Comparison of ENCODE assay signal across 10 cellular contexts in the genomic region with DNA sequence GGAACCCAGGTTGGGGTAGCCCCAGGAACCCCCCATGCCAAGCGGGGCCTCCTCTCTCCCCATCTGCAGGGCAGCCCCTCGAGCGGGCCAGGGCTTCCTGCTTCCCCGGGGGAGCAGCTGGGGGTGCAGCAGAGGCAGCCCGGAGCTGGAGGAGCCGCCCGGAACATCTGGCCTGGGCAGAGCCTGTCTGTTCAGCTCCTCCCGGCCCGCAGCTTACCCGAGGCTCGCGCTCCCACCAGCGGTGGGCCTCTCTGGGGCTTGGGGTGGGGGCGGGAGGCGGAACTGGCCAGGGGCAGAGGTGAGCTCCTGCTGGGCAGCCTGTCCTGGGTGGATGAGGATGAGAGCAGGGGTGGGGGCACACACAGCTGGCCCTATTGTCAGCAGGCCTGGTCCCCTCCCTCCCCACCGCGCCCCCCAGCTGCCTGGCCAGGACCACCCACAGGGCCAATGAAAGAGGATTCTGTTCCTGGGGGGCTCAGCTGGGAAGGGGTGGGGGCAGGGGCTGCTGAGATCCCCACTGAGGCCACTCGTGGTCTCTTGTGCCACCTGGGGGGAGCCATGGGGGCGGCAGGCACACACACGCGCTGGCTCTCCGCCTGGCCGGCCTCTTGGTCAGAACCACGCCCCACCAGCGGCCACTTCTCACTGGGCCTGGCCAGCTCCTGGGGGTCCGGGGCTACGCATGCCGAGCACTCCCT. TPM values are rescaled to one million over a fixed set of nuclear protein-coding genes. Genes with fewer than 3 reads are reported as not detected.
A peak's percentile ranks its signal among the peaks of the same experiment; 100 is the strongest.
DNase-seq lines count a peak whose midpoint lies in the region; ATAC-seq and TF ChIP-seq lines count a peak whose summit lies in the region.
"Had no signal": no experiment of that assay in that cellular context is flagged by ENCODE, and none has a peak within 500 bp of the region (broad histone marks: within the 10 kb centered on the region; RNA-seq: fewer than 3 reads in every experiment).

No MANE protein-coding gene starts in this region.

- H3K9me3 Mint-ChIP-seq in HFFc6 (no peaks in the 10 kb centered on the region), endothelial cell (ENCODE audit: unreplicated experiment) (no peaks in the 10 kb centered on the region)
- H3K9me3 Mint-ChIP-seq: activated CD4-positive, alpha-beta memory T cell treated with anti-CD3 and anti-CD28 coated beads, Interleukin-2, amount 10 ng/mL, durations not matched to agents 7 days and 5 days had no signal

- H3K27ac ChIP-seq in foreskin keratinocyte = no peak overlapping the region
- no peak overlapping the region for H3K27ac ChIP-seq in testis
- H3K27ac ChIP-seq: KMS-11 had no signal

- intact Hi-C loops in testis (cut with DNase I; ENCODE audit: low total_unique reads) = no loop called here

- H3K27me3 Mint-ChIP-seq in HFFc6 (ENCODE audit: insufficient read depth) (no peaks in the 10 kb centered on the region), endothelial cell (ENCODE audit: unreplicated experiment) (peaks cover 2% of the 10 kb centered on the region)

- ATAC-seq in foreskin keratinocyte (peak; percentile 36), HG03460 (IDR thresholded peaks at IDR 0.05; ENCODE audit: unreplicated experiment) (no peak)

- H3K27me3 ChIP-seq in foreskin keratinocyte = peaks cover 27% of the 10 kb centered on the region
- no peaks in the 10 kb centered on the region for H3K27me3 ChIP-seq in testis

- no peaks in the 10 kb centered on the region for H3K9me3 ChIP-seq in testis

- peak; percentile 32; the same call in 1 of the 2 replicates for TF ChIP-seq CTCF in HFFc6 (IDR thresholded peaks at IDR 0.05)
- TF ChIP-seq CTCF in foreskin keratinocyte (conservative IDR thresholded peaks at IDR 0.05) = no peak
- TF ChIP-seq CTCF in testis (IDR thresholded peaks at IDR 0.05) = no peak
- TF ChIP-seq CTCF in endothelial cell (IDR thresholded peaks at IDR 0.05; ENCODE audit: unreplicated experiment) = no peak

- no peak overlapping the region for H3K4me3 ChIP-seq in testis

- H3K27ac Mint-ChIP-seq in HFFc6 (no peak overlapping the region), endothelial cell (ENCODE audit: unreplicated experiment) (no peak overlapping the region)
- H3K27ac Mint-ChIP-seq: activated CD4-positive, alpha-beta memory T cell treated with anti-CD3 and anti-CD28 coated beads, Interleukin-2, amount 10 ng/mL, durations not matched to agents 7 days and 5 days had no signal

- DNase-seq in HFFc6 (no peak), SK-MEL-5 (ENCODE audit: low read depth, low spot score) (peak; percentile 31), foreskin keratinocyte (no peak), testis (peak; percentile 49), endothelial cell (ENCODE audit: low spot score) (no peak)
- DNase-seq in stimulated activated CD4-positive, alpha-beta T cell treated with anti-CD3 and anti-CD28 coated beads, Interleukin-12 subunit alpha, Interleukin-12 subunit beta, amount 100 ng/mL, for 4 hours = no peak
- DNase-seq: activated CD4-positive, alpha-beta memory T cell treated with anti-CD3 and anti-CD28 coated beads, Interleukin-2, amount 10 ng/mL, durations not matched to agents 7 days and 5 days; foreskin melanocyte had no signal

- WGBS in testis, 2 donors = 41 to 65% methylated on average over 12 to 25 of the region's 28 CpGs

- no peaks in the 10 kb centered on the region for H3K4me1 ChIP-seq in foreskin keratinocyte
- H3K4me1 ChIP-seq in testis = peaks cover 24% of the 10 kb centered on the region

- TF ChIP-seq POLR2A in testis (IDR thresholded peaks at IDR 0.05) = no peak

- no peaks in the 10 kb centered on the region for H3K36me3 Mint-ChIP-seq in HFFc6 (ENCODE audit: low read depth)
- no peaks in the 10 kb centered on the region for H3K36me3 Mint-ChIP-seq in endothelial cell (ENCODE audit: low read depth, unreplicated experiment)

- H3K36me3 ChIP-seq in testis (ENCODE audit: low read depth, missing control alignments) = no peaks in the 10 kb centered on the region

- H3K4me1 Mint-ChIP-seq in HFFc6 (ENCODE audit: low read depth) = no peaks in the 10 kb centered on the region
- H3K4me1 Mint-ChIP-seq in endothelial cell (ENCODE audit: unreplicated experiment) = no peaks in the 10 kb centered on the region
- H3K4me1 Mint-ChIP-seq: activated CD4-positive, alpha-beta memory T cell treated with anti-CD3 and anti-CD28 coated beads, Interleukin-2, amount 10 ng/mL, durations not matched to agents 7 days and 5 days had no signal

- in situ Hi-C loops in SK-MEL-5 (cut with HindIII; ENCODE audit: low pct_unique_long_range_greater_than_20kb, low sequenced_read_pairs) = no loop called here

- H3K4me3 Mint-ChIP-seq in HFFc6 = no peak overlapping the region
- H3K4me3 Mint-ChIP-seq in endothelial cell (ENCODE audit: unreplicated experiment) = no peak overlapping the region
- H3K4me3 Mint-ChIP-seq: activated CD4-positive, alpha-beta memory T cell treated with anti-CD3 and anti-CD28 coated beads, Interleukin-2, amount 10 ng/mL, durations not matched to agents 7 days and 5 days had no signal

RNA-seq across cellular contexts. Expression of gene BAHCC1, which starts 34.7 kb away (rescaled TPM):
- 1 to 10 TPM; 7.3 to 9.7 (median 8.3) TPM for total RNA-seq in HFFc6 (2021; fragmentation: NEBNext Ultra II Directional; extraction: Animal tissue kit (Norgen Biotek cat#: 25700))
- 15.4 and 19.1 TPM in 2 replicates for total RNA-seq in SK-MEL-5 (2014; rRNA removed; shearing (Covaris generic))
- polyA plus RNA-seq in SK-MEL-5 (2015; cell fraction: cytosol; rRNA removed) = 64.9 and 83.0 TPM in 2 replicates
- 202 and 203 TPM in 2 replicates for polyA plus RNA-seq in SK-MEL-5 (2015; cell fraction: nucleus; rRNA removed)
- total RNA-seq in foreskin keratinocyte (4.4 and 5.6 TPM in 2 replicates), testis (10 to 100 TPM; 29.2 to 30.2 TPM), endothelial cell (ENCODE audit: unreplicated experiment) (10.7 TPM)
- polyA plus RNA-seq in foreskin keratinocyte (1.7 and 2.2 TPM in 2 replicates), testis (ENCODE audit: insufficient read depth, low read depth, low replicate concordance) (11.3 TPM)

Comparison
In these comparisons a context has a peak if more than half of its experiments do, and no peak if none do; other contexts are left out.
1. DNase-seq: peak in SK-MEL-5 (single experiment) and testis (single experiment); none in HFFc6 (single experiment), foreskin keratinocyte (0 of 2), stimulated activated CD4-positive, alpha-beta T cell treated with anti-CD3 and anti-CD28 coated beads, Interleukin-12 subunit alpha, Interleukin-12 subunit beta, amount 100 ng/mL, for 4 hours (single experiment) and endothelial cell (single experiment).